Comparison of ENCODE assay signal across 9 cellular contexts in genomic region chr14:74941676-74942097, GRCh38. TPM values are rescaled to one million over a fixed set of nuclear protein-coding genes. Genes with fewer than 3 reads are reported as not detected.
DNase-seq lines count a peak whose midpoint lies in the region; ATAC-seq, FAIRE-seq and TF ChIP-seq lines count a peak whose summit lies in the region.
"Had no signal": no experiment of that assay in that cellular context is flagged by ENCODE, and none has a peak within 500 bp of the region (broad histone marks: within the 10 kb centered on the region; RNA-seq: fewer than 3 reads in every experiment).

No MANE protein-coding gene starts in this region.

- H3K4me3 ChIP-seq in pancreas (no peak overlapping the region), transverse colon (no peak overlapping the region)

- TF ChIP-seq CTCF in pancreas (IDR thresholded peaks at IDR 0.05) (no peak), transverse colon (IDR thresholded peaks at IDR 0.05) (no peak)

- H3K9me3 ChIP-seq in pancreas (no peaks in the 10 kb centered on the region), transverse colon (no peaks in the 10 kb centered on the region)

- TF ChIP-seq EP300 in transverse colon (IDR thresholded peaks at IDR 0.05; ENCODE audit: low read depth), result no peak

- peak; percentile 57 for DNase-seq in KBM-7
- peak; percentile 28 to 49 for DNase-seq in activated CD8-positive, alpha-beta memory T cell treated with anti-CD3 and anti-CD28 coated beads for 4 hours (ENCODE audit: low read depth in 2 of 2)
- peak in 1 of 6 donors; percentile 14 for DNase-seq in pancreas
- peak; percentile 52 for DNase-seq in transverse colon
- no peak for DNase-seq in NCI-H2196 treated with DMSO at 0.1 percent for 48 hours (lab: John Stamatoyannopoulos, UW; ENCODE audit: unreplicated experiment)
- no peak for DNase-seq in cerebellar cortex (ENCODE audit: low spot score)

- peak overlapping the region in 2 of 4 donors; percentile 37 to 50 for H3K27ac ChIP-seq in pancreas
- H3K27ac ChIP-seq in transverse colon, result peak overlapping the region; percentile 72 to 84 (median 80)

- FAIRE-seq in pancreas (lab: Jason Lieb, UNC), result no peak

- H3K36me3 ChIP-seq in pancreas (no peaks in the 10 kb centered on the region), transverse colon (no peaks in the 10 kb centered on the region)

- peak; percentile 34 for TF ChIP-seq POLR2A in transverse colon (IDR thresholded peaks at IDR 0.05)

- in situ Hi-C loops in KBM-7 (cut with MboI; ENCODE audit: low pct_unique_long_range_greater_than_20kb, low sequenced_read_pairs) (no loop called here), transverse colon (cut with MboI; ENCODE audit: low pct_ligation_motif_present in 1 of 4, low pct_unique_long_range_greater_than_20kb in 1 of 4, low sequenced_read_pairs in 3 of 4) (loop anchor here in 3 of 4 donors (10.0 to 25.0 kb wide), 3 partner anchors 133 to 146 kb away; no protein-coding TSS in a partner anchor)

- no peaks in the 10 kb centered on the region for H3K4me1 ChIP-seq in pancreas
- H3K4me1 ChIP-seq in transverse colon, result peaks cover 5 to 39% (median 22%) of the 10 kb centered on the region in 4 donors

- intact Hi-C loops in pancreas (cut with DNase I), result no loop called here
- intact Hi-C loops in transverse colon (cut with DNase I; ENCODE audit: low total_unique reads), result no loop called here

- WGBS in pancreas, 2 donors, result 60 to 64% methylated on average over 13 of the region's 13 CpGs
- 57 to 62% methylated on average over 3 to 13 of the region's 13 CpGs for WGBS in transverse colon (ENCODE audit: low coverage in 1 of 2), 2 donors

- peak; percentile 50 for ATAC-seq in GM18868 (IDR thresholded peaks at IDR 0.05; ENCODE audit: unreplicated experiment)
- peak; percentile 60 for ATAC-seq in esophagus mucosa
- peak in 3 of 4 donors; percentile 16 to 32 (median 26) for ATAC-seq in pancreas
- ATAC-seq: Panc1 had no signal

- no peaks in the 10 kb centered on the region for H3K27me3 ChIP-seq in pancreas
- H3K27me3 ChIP-seq in transverse colon, result no peaks in the 10 kb centered on the region

RNA-seq across cellular contexts. Expression of gene PGF, which starts 13.7 kb away (rescaled TPM):
- total RNA-seq in esophagus mucosa (4.1 TPM), pancreas (1 to 10 TPM in 4 of 6 donors, under 1 TPM in 2; 0.73 to 4.7 (median 1.8) TPM), transverse colon (10 to 100 TPM in 2 of 4 donors, 1 to 10 TPM in 1, not detected in 1; 9.7 to 10.5 (median 10.1) TPM)
- 1 to 10 TPM; 1.5 to 1.8 TPM for polyA plus RNA-seq in pancreas

RNA-seq across cellular contexts. Expression of gene RPS6KL1, which starts 18.6 kb away (rescaled TPM):
- 1.7 TPM for total RNA-seq in esophagus mucosa
- total RNA-seq in pancreas, result 1 to 10 TPM; 4.0 to 7.7 (median 6.5) TPM
- 10 to 100 TPM; 14.6 to 23.8 TPM for polyA plus RNA-seq in pancreas
- 10 to 100 TPM in 1 of 4 donors, 1 to 10 TPM in 2, not detected in 1; 6.4 to 54.1 (median 9.3) TPM for total RNA-seq in transverse colon

RNA-seq across cellular contexts. Expression of gene DLST, which starts 60.0 kb away (rescaled TPM):
- total RNA-seq in esophagus mucosa (75.7 TPM), pancreas (10 to 100 TPM; 33.5 to 46.0 (median 39.3) TPM), transverse colon (100 to 1,000 TPM in 3 of 4 donors, 10 to 100 TPM in 1; 65.1 to 135 (median 103) TPM)
- polyA plus RNA-seq in pancreas, result 10 to 100 TPM; 22.8 to 40.4 TPM

Comparison
In these comparisons a context has a peak if more than half of its experiments do, and no peak if none do; other contexts are left out.
1. DNase-seq: peak in KBM-7 (single experiment), activated CD8-positive, alpha-beta memory T cell treated with anti-CD3 and anti-CD28 coated beads for 4 hours (2 of 2) and transverse colon (single experiment); none in NCI-H2196 treated with DMSO at 0.1 percent for 48 hours (single experiment) and cerebellar cortex (single experiment).
2. Peak in every context shown above with its lines, with median percentiles within 50 percentile points of each other: ATAC-seq.